In the genomic region with DNA sequence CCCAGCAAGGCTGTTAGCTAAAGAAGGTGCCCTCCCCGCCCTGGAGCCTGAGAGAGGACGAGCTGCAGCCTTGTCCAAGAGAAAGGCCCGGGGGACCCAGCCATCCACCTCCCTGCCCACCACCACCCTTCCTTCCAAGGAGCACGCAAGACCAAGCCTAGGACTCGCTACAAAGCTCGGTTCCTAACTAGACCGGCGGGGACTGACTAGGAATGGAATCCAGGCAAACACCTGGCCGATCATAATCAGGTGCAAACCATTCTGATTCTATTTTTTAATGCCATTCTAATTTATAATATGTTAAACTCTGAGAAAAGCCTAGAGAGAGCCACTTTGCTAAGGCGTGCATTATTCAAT, we compare ENCODE assay signal across 2 cellular contexts.
TF ChIP-seq lines count a peak whose summit lies in the region.

No MANE protein-coding gene starts in this region.

TF ChIP-seq in IMR-90, 13 proteins besides CTCF, POLR2A, EP300 and RAD21:
- TF ChIP-seq SMC3 (IDR thresholded peaks at IDR 0.05; ENCODE audit: low read depth, low read length) (no peak), CHD1 (IDR thresholded peaks at IDR 0.05; ENCODE audit: low read depth, low read length) (peak; percentile 82; the same call in 1 of the 2 replicates), MAZ (IDR thresholded peaks at IDR 0.05; ENCODE audit: borderline replicate concordance, low read depth, low read length) (no peak), USF2 (IDR thresholded peaks at IDR 0.05; ENCODE audit: low read depth, low read length) (no peak), ELK1 (IDR thresholded peaks at IDR 0.05; ENCODE audit: borderline replicate concordance, low read depth, low read length) (no peak), MXI1 (IDR thresholded peaks at IDR 0.05; ENCODE audit: borderline replicate concordance, low read depth, low read length) (no peak)

TF ChIP-seq in H1, 55 proteins besides CTCF, POLR2A, EP300 and RAD21:
- no peak for TF ChIP-seq SIN3A (conservative IDR thresholded peaks at IDR 0.05 in 1 of 2, IDR thresholded peaks at IDR 0.05 in 1 of 2; ENCODE audit: low read depth in 1 of 2, low read length in 2 of 2)
- no peak for TF ChIP-seq TEAD4 (IDR thresholded peaks at IDR 0.05; ENCODE audit: low read depth, low read length)
- TF ChIP-seq CBX8 (IDR thresholded peaks at IDR 0.05; ENCODE audit: borderline replicate concordance, low read depth, low read length) = no peak
- no peak for TF ChIP-seq RNF2 (IDR thresholded peaks at IDR 0.05; ENCODE audit: borderline replicate concordance, low read depth, low read length, missing control alignments, poor library complexity, severe bottlenecking)
- TF ChIP-seq MAX (IDR thresholded peaks at IDR 0.05) = no peak
- TF ChIP-seq NANOG (IDR thresholded peaks at IDR 0.05; ENCODE audit: insufficient read depth, low read depth, low read length, poor library complexity, severe bottlenecking) = no peak
- TF ChIP-seq ZNF274 (IDR thresholded peaks at IDR 0.05; ENCODE audit: borderline replicate concordance, extremely low read depth, low read length) = no peak
- TF ChIP-seq POLR2AphosphoS5 (IDR thresholded peaks at IDR 0.05; ENCODE audit: low read depth, low read length) = no peak
- TF ChIP-seq HDAC2 (IDR thresholded peaks at IDR 0.05; ENCODE audit: borderline replicate concordance in 1 of 2, low read depth in 2 of 2, low read length in 2 of 2) = no peak
- TF ChIP-seq TBP (IDR thresholded peaks at IDR 0.05; ENCODE audit: low read depth, low read length) = no peak
- TF ChIP-seq SAP30 (IDR thresholded peaks at IDR 0.05; ENCODE audit: insufficient read depth, insufficient replicate concordance, low read length) = no peak
- TF ChIP-seq NRF1 (IDR thresholded peaks at IDR 0.05; ENCODE audit: low read depth, low read length) = no peak
- no peak for TF ChIP-seq GTF2F1 (IDR thresholded peaks at IDR 0.05; ENCODE audit: borderline replicate concordance, low read depth, low read length)
- TF ChIP-seq CHD2 (IDR thresholded peaks at IDR 0.05; ENCODE audit: low read length) = no peak
- TF ChIP-seq, protein P1, sequence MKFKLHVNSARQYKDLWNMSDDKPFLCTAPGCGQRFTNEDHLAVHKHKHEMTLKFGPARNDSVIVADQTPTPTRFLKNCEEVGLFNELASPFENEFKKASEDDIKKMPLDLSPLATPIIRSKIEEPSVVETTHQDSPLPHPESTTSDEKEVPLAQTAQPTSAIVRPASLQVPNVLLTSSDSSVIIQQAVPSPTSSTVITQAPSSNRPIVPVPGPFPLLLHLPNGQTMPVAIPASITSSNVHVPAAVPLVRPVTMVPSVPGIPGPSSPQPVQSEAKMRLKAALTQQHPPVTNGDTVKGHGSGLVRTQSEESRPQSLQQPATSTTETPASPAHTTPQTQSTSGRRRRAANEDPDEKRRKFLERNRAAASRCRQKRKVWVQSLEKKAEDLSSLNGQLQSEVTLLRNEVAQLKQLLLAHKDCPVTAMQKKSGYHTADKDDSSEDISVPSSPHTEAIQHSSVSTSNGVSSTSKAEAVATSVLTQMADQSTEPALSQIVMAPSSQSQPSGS (IDR thresholded peaks at IDR 0.05; ENCODE audit: low read length) = no peak
TF ChIP-seq in H1: peak in this region for 0.
